In the genomic region with DNA sequence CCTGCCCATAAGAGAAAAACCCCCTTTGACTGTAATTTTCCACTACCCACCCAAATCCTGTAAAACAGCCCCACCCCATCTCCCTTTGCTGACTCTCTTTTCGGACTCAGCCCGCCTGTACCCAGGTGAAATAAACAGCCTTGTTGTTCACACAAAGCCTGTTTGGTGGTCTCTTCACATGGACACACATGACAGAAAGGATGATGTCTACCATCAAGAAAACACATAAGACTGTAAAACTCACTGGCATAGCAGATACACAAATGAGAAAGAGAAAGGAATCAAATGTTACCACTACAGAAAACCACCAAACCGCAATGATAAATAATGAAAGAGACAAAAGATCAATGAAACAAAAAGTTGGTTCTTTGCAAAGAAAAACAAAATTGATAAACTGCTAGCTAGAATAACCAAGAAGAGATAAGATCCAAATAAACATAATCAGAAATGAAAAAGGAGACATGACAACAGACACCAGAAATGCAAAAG, we compare ENCODE assay signal across 8 cellular contexts. TPM values are rescaled to one million over a fixed set of nuclear protein-coding genes. Genes with fewer than 3 reads are reported as not detected.
DNase-seq lines count a peak whose midpoint lies in the region; ATAC-seq and TF ChIP-seq lines count a peak whose summit lies in the region.
"Not testable (repeated sequence)": the region's sequence is repeated elsewhere in the genome, so short reads cannot be mapped to it uniquely, and the experiment has no call there.

No MANE protein-coding gene starts in this region.

- H3K4me1 Mint-ChIP-seq in Caco-2 (ENCODE audit: low read depth, unreplicated experiment) = not testable (repeated sequence)
- peaks cover 47 to 56% (median 50%) of the 10 kb centered on the region in 3 donors for H3K4me1 Mint-ChIP-seq in IgD-negative memory B cell
- peaks cover 65% of the 10 kb centered on the region for H3K4me1 Mint-ChIP-seq in activated CD4-positive, alpha-beta T cell treated with anti-CD3 and anti-CD28 coated beads, Interleukin-2, amount 10 ng/mL, durations not matched to agents 24 days and 14 days
- H3K4me1 Mint-ChIP-seq in activated T-helper 2 cell treated with anti-CD3 and anti-CD28 coated beads, Interferon-gamma antibody, Interleukin-2, Interleukin-4, amounts not matched to agents 10 μg/mL and 5 μg/mL and 100 μg/mL, durations not matched to agents 14 hours and 24 hours and 36 hours (ENCODE audit: low read depth) = peaks cover 58% of the 10 kb centered on the region
- H3K4me1 Mint-ChIP-seq in central memory CD8-positive, alpha-beta T cell = peaks cover 61% of the 10 kb centered on the region
- peaks cover 60% of the 10 kb centered on the region for H3K4me1 Mint-ChIP-seq in stimulated activated memory B cell treated with anti-CD40 and anti-IgM and Interleukin-4, amounts not matched to agents 10 μg/mL and 1 μg/mL and 100 μg/mL, for 72 hours

- not testable (repeated sequence) for BruUV-seq in Caco-2 (replicated peaks; lab: Mats Ljungman, UMichigan)

- H3K27me3 ChIP-seq in Caco-2 (replicated peaks; ENCODE audit: control insufficient read depth, insufficient read depth, low read length) = not testable (repeated sequence)

- not testable (repeated sequence) for H3K27me3 Mint-ChIP-seq in Caco-2 (ENCODE audit: insufficient read depth, unreplicated experiment); IgD-negative memory B cell; central memory CD8-positive, alpha-beta T cell; stimulated activated memory B cell treated with anti-CD40 and anti-IgM and Interleukin-4, amounts not matched to agents 10 μg/mL and 1 μg/mL and 100 μg/mL, for 72 hours
- H3K27me3 Mint-ChIP-seq in activated CD4-positive, alpha-beta T cell treated with anti-CD3 and anti-CD28 coated beads, Interleukin-2, amount 10 ng/mL, durations not matched to agents 24 days and 14 days = peaks cover 20% of the 10 kb centered on the region
- H3K27me3 Mint-ChIP-seq in activated T-helper 2 cell treated with anti-CD3 and anti-CD28 coated beads, Interferon-gamma antibody, Interleukin-2, Interleukin-4, amounts not matched to agents 10 μg/mL and 5 μg/mL and 100 μg/mL, durations not matched to agents 14 hours and 24 hours and 36 hours (ENCODE audit: low read depth) = peaks cover 52% of the 10 kb centered on the region

- not testable (repeated sequence) for H3K4me3 Mint-ChIP-seq in Caco-2 (ENCODE audit: unreplicated experiment)
- peak overlapping the region; percentile 6 to 85 (median 42) for H3K4me3 Mint-ChIP-seq in IgD-negative memory B cell
- peak overlapping the region; percentile 73 for H3K4me3 Mint-ChIP-seq in activated CD4-positive, alpha-beta T cell treated with anti-CD3 and anti-CD28 coated beads, Interleukin-2, amount 10 ng/mL, durations not matched to agents 24 days and 14 days
- peak overlapping the region; percentile 47 for H3K4me3 Mint-ChIP-seq in activated T-helper 2 cell treated with anti-CD3 and anti-CD28 coated beads, Interferon-gamma antibody, Interleukin-2, Interleukin-4, amounts not matched to agents 10 μg/mL and 5 μg/mL and 100 μg/mL, durations not matched to agents 14 hours and 24 hours and 36 hours (ENCODE audit: low read depth)
- H3K4me3 Mint-ChIP-seq in central memory CD8-positive, alpha-beta T cell = peak overlapping the region; percentile 66
- peak overlapping the region; percentile 71 for H3K4me3 Mint-ChIP-seq in stimulated activated memory B cell treated with anti-CD40 and anti-IgM and Interleukin-4, amounts not matched to agents 10 μg/mL and 1 μg/mL and 100 μg/mL, for 72 hours

- peak; percentile 34 for ATAC-seq in GM18861 (IDR thresholded peaks at IDR 0.05; ENCODE audit: unreplicated experiment)
- peak; percentile 25 for ATAC-seq in HG02678 (IDR thresholded peaks at IDR 0.05; ENCODE audit: unreplicated experiment)
- peak; percentile 53 for ATAC-seq in central memory CD8-positive, alpha-beta T cell (replicated peaks; ENCODE audit: extremely low read depth, poor library complexity, severe bottlenecking)
- not testable (repeated sequence) for ATAC-seq in stimulated activated memory B cell treated with anti-CD40 and anti-IgM and Interleukin-4, amounts not matched to agents 10 μg/mL and 1 μg/mL and 100 μg/mL, for 72 hours

- H3K4me3 ChIP-seq in Caco-2 (ENCODE audit: low read depth, low read length) = not testable (repeated sequence)

- H3K36me3 Mint-ChIP-seq in Caco-2 (ENCODE audit: insufficient read depth, unreplicated experiment); IgD-negative memory B cell; activated T-helper 2 cell treated with anti-CD3 and anti-CD28 coated beads, Interferon-gamma antibody, Interleukin-2, Interleukin-4, amounts not matched to agents 10 μg/mL and 5 μg/mL and 100 μg/mL, durations not matched to agents 14 hours and 24 hours and 36 hours (ENCODE audit: low read depth); stimulated activated memory B cell treated with anti-CD40 and anti-IgM and Interleukin-4, amounts not matched to agents 10 μg/mL and 1 μg/mL and 100 μg/mL, for 72 hours: not testable (repeated sequence)
- H3K36me3 Mint-ChIP-seq in activated CD4-positive, alpha-beta T cell treated with anti-CD3 and anti-CD28 coated beads, Interleukin-2, amount 10 ng/mL, durations not matched to agents 24 days and 14 days (ENCODE audit: low read depth) = peaks cover 19% of the 10 kb centered on the region
- H3K36me3 Mint-ChIP-seq in central memory CD8-positive, alpha-beta T cell (ENCODE audit: insufficient read depth) = peaks cover 11% of the 10 kb centered on the region

- not testable (repeated sequence) for H3K36me3 ChIP-seq in Caco-2 (ENCODE audit: control insufficient read depth, insufficient read depth, low read length)

- DNase-seq in Caco-2; activated T-helper 2 cell treated with anti-CD3 and anti-CD28 coated beads, Interferon-gamma antibody, Interleukin-2, Interleukin-4, amounts not matched to agents 10 μg/mL and 5 μg/mL and 100 μg/mL, durations not matched to agents 14 hours and 24 hours and 36 hours (ENCODE audit: low spot score); central memory CD8-positive, alpha-beta T cell (ENCODE audit: low spot score in 2 of 2): not testable (repeated sequence)
- peak; percentile 80 for DNase-seq in activated CD4-positive, alpha-beta T cell treated with anti-CD3 and anti-CD28 coated beads, Interleukin-2, amount 10 ng/mL, durations not matched to agents 24 days and 14 days

- not testable (repeated sequence) for TF ChIP-seq CTCF in Caco-2 (IDR thresholded peaks at IDR 0.05; ENCODE audit: insufficient read depth in 1 of 2, low read depth in 1 of 2, low read length in 1 of 2, severe bottlenecking in 1 of 2, unreplicated experiment in 1 of 2)

- intact Hi-C loops in Caco-2 (cut with micrococcal nuclease; ENCODE audit: unreplicated experiment) = not testable (repeated sequence)
- intact Hi-C loops in activated CD4-positive, alpha-beta T cell treated with anti-CD3 and anti-CD28 coated beads, Interleukin-2, amount 10 ng/mL, durations not matched to agents 24 days and 14 days (cut with micrococcal nuclease) = loop anchor here (1.0 to 5.0 kb wide), 6 partner anchors 16 to 223 kb away; partner anchors contain the start of genes LIN54 and PLAC8
- intact Hi-C loops in activated T-helper 2 cell treated with anti-CD3 and anti-CD28 coated beads, Interferon-gamma antibody, Interleukin-2, Interleukin-4, amounts not matched to agents 10 μg/mL and 5 μg/mL and 100 μg/mL, durations not matched to agents 14 hours and 24 hours and 36 hours (cut with micrococcal nuclease) = loop anchor here (1.0 kb wide), 7 partner anchors 16 to 330 kb away; partner anchors contain the start of gene PLAC8

- POLR2A ChIA-PET in Caco-2 (lab: Charles Lee) = not testable (repeated sequence)

- not testable (repeated sequence) for H3K9me3 Mint-ChIP-seq in Caco-2 (ENCODE audit: unreplicated experiment); IgD-negative memory B cell; activated CD4-positive, alpha-beta T cell treated with anti-CD3 and anti-CD28 coated beads, Interleukin-2, amount 10 ng/mL, durations not matched to agents 24 days and 14 days; activated T-helper 2 cell treated with anti-CD3 and anti-CD28 coated beads, Interferon-gamma antibody, Interleukin-2, Interleukin-4, amounts not matched to agents 10 μg/mL and 5 μg/mL and 100 μg/mL, durations not matched to agents 14 hours and 24 hours and 36 hours; central memory CD8-positive, alpha-beta T cell; stimulated activated memory B cell treated with anti-CD40 and anti-IgM and Interleukin-4, amounts not matched to agents 10 μg/mL and 1 μg/mL and 100 μg/mL, for 72 hours

- not testable (repeated sequence) for H3K4me1 ChIP-seq in Caco-2

- CTCF ChIA-PET in Caco-2 (lab: Charles Lee) = not testable (repeated sequence)

- not testable (repeated sequence) for H3K9me3 ChIP-seq in Caco-2

- H3K27ac Mint-ChIP-seq in Caco-2 (ENCODE audit: unreplicated experiment) (peak overlapping the region; percentile 20), IgD-negative memory B cell (peak overlapping the region in 2 of 3 donors; percentile 21 to 49)
- peak overlapping the region; percentile 90 for H3K27ac Mint-ChIP-seq in activated CD4-positive, alpha-beta T cell treated with anti-CD3 and anti-CD28 coated beads, Interleukin-2, amount 10 ng/mL, durations not matched to agents 24 days and 14 days
- peak overlapping the region; percentile 67 for H3K27ac Mint-ChIP-seq in activated T-helper 2 cell treated with anti-CD3 and anti-CD28 coated beads, Interferon-gamma antibody, Interleukin-2, Interleukin-4, amounts not matched to agents 10 μg/mL and 5 μg/mL and 100 μg/mL, durations not matched to agents 14 hours and 24 hours and 36 hours
- H3K27ac Mint-ChIP-seq in central memory CD8-positive, alpha-beta T cell (ENCODE audit: low read depth) = peak overlapping the region; percentile 53
- peak overlapping the region; percentile 76 for H3K27ac Mint-ChIP-seq in stimulated activated memory B cell treated with anti-CD40 and anti-IgM and Interleukin-4, amounts not matched to agents 10 μg/mL and 1 μg/mL and 100 μg/mL, for 72 hours

RNA-seq across cellular contexts. Expression of gene COQ2, which starts 48.9 kb away (rescaled TPM):
- 22.0 and 24.2 TPM in 2 replicates for total RNA-seq in Caco-2 (2022)
- polyA plus RNA-seq in IgD-negative memory B cell = 9.8 TPM
- 20.5 and 20.7 TPM in 2 replicates for total RNA-seq in activated CD4-positive, alpha-beta T cell treated with anti-CD3 and anti-CD28 coated beads, Interleukin-2, amount 10 ng/mL, durations not matched to agents 24 days and 14 days
- total RNA-seq in activated T-helper 2 cell treated with anti-CD3 and anti-CD28 coated beads, Interferon-gamma antibody, Interleukin-2, Interleukin-4, amounts not matched to agents 10 μg/mL and 5 μg/mL and 100 μg/mL, durations not matched to agents 14 hours and 24 hours and 36 hours = 19.5 and 20.6 TPM in 2 replicates

Comparison
In these comparisons a context has a peak if more than half of its experiments do, and no peak if none do; other contexts are left out.
1. H3K27ac Mint-ChIP-seq: peak in every context shown above with its lines; median percentile 90 in activated CD4-positive, alpha-beta T cell treated with anti-CD3 and anti-CD28 coated beads, Interleukin-2, amount 10 ng/mL, durations not matched to agents 24 days and 14 days; 76 in stimulated activated memory B cell treated with anti-CD40 and anti-IgM and Interleukin-4, amounts not matched to agents 10 μg/mL and 1 μg/mL and 100 μg/mL, for 72 hours; 67 in activated T-helper 2 cell treated with anti-CD3 and anti-CD28 coated beads, Interferon-gamma antibody, Interleukin-2, Interleukin-4, amounts not matched to agents 10 μg/mL and 5 μg/mL and 100 μg/mL, durations not matched to agents 14 hours and 24 hours and 36 hours; 53 in central memory CD8-positive, alpha-beta T cell; 35 in IgD-negative memory B cell; 20 in Caco-2.